Comparison of ENCODE assay signal across 24 cellular contexts in the genomic region with DNA sequence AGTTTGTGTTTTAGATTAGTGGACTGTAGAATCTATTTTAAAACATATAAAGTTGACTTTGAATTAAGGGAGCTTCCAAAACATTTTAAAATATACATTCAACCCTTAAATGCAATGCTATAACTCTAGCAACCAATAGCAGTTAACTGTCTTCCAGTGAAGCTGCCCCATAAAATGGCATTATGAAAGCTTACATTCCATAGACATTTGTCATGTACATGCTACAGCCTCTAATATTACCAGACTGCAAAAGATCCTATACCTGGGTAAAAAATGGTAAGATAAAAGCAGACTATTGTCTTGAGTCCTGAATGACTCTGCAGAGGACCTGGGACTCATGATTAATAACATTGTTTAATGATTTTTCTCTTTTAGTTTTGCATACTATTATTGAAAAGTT.
DNase-seq lines count a peak whose midpoint lies in the region; ATAC-seq, FAIRE-seq and TF ChIP-seq lines count a peak whose summit lies in the region.
"Had no signal": no experiment of that assay in that cellular context is flagged by ENCODE, and none has a peak within 500 bp of the region (broad histone marks: within the 10 kb centered on the region; RNA-seq: fewer than 3 reads in every experiment).

No MANE protein-coding gene starts in this region.

- no peak for FAIRE-seq in HTR-8/SVneo (lab: Jason Lieb, UNC)
- FAIRE-seq: A204.1, endothelial cell of umbilical vein, GM12892 had no signal

- H3K9me3 ChIP-seq in A673 (ENCODE audit: low read depth, low read length, poor library complexity, severe bottlenecking) (no peaks in the 10 kb centered on the region), adipocyte (ENCODE audit: control insufficient read depth, low read length) (no peaks in the 10 kb centered on the region)
- H3K9me3 ChIP-seq: upper lobe of right lung had no signal

- H3K4me1 ChIP-seq in A673 (ENCODE audit: insufficient read depth, low read length, poor library complexity, severe bottlenecking) (peaks cover 2% of the 10 kb centered on the region), adipocyte (ENCODE audit: control insufficient read depth, insufficient read depth, low read length) (no peaks in the 10 kb centered on the region)
- H3K4me1 ChIP-seq: spleen, upper lobe of right lung had no signal

- H3K9ac ChIP-seq in adipocyte (ENCODE audit: low read length) = no peak overlapping the region

- TF ChIP-seq CTCF in A673 (conservative IDR thresholded peaks at IDR 0.05; ENCODE audit: low read depth, low read length) = no peak
- no peak for TF ChIP-seq CTCF in foreskin fibroblast (IDR thresholded peaks at IDR 0.05; ENCODE audit: low read depth, low read length)

- H3K4me3 ChIP-seq in A673 (ENCODE audit: low read depth, low read length, poor library complexity, severe bottlenecking) (no peak overlapping the region), adipocyte (ENCODE audit: low read length) (no peak overlapping the region), foreskin fibroblast (ENCODE audit: low read depth in 1 of 2, low read length in 2 of 2) (no peak overlapping the region)
- H3K4me3 ChIP-seq: spleen, upper lobe of right lung had no signal

- no peaks in the 10 kb centered on the region for H3K36me3 ChIP-seq in A673 (ENCODE audit: insufficient read depth, low read length, poor library complexity, severe bottlenecking)
- no peaks in the 10 kb centered on the region for H3K36me3 ChIP-seq in adipocyte (ENCODE audit: control insufficient read depth, insufficient read depth, low read length, severe bottlenecking)
- H3K36me3 ChIP-seq: spleen, upper lobe of right lung had no signal

- no TSS peak for BruUV-seq in A673 (replicated peaks; lab: Mats Ljungman, UMichigan)

- POLR2A ChIA-PET in A673 (lab: Charles Lee; ENCODE audit: low non-redundant PET) = interaction anchor here (0.9 kb wide), 1 partner anchor 70 kb away, joined by 3 read pairs; no protein-coding TSS in a partner anchor

- DNase-seq in A673 (ENCODE audit: low spot score) (peak; percentile 45), HTR-8/SVneo (ENCODE audit: insufficient read length, low spot score) (peak; percentile 7), adipocyte (ENCODE audit: low read depth) (peak; percentile 50), foreskin fibroblast (peak; percentile 6 to 60), NCI-H1048 (lab: John Stamatoyannopoulos, UW) (no peak)
- DNase-seq in effector CD8-positive, alpha-beta T cell (lab: John Stamatoyannopoulos, UW) = no peak
- DNase-seq: activated CD4-positive, CD25-positive, alpha-beta regulatory T cell; activated CD8-positive, alpha-beta T cell treated with anti-CD3 and anti-CD28 coated beads for 36 hours; activated naive CD4-positive, alpha-beta T cell treated with anti-CD3 and anti-CD28 coated beads for 36 hours; activated T-cell treated with anti-CD3 and anti-CD28 coated beads, Interleukin-2, amount 50 U/mL, for 1 hour; DMS 273 treated with DMSO at 0.1 percent for 48 hours; HFFc6; NCI-H1436; NCI-H2171 treated with DMSO at 0.1 percent for 48 hours; NCI-H774; SIG-M5; spleen; upper lobe of right lung had no signal

- CTCF ChIA-PET in A673 (lab: Charles Lee) = no interaction called here

- H3K27ac ChIP-seq in A673 (ENCODE audit: low read depth, low read length, poor library complexity, severe bottlenecking) = no peak overlapping the region
- H3K27ac ChIP-seq: spleen, upper lobe of right lung had no signal

- H3K27me3 ChIP-seq in A673 (replicated peaks; ENCODE audit: insufficient read depth, low read depth, low read length, poor library complexity) = no peaks in the 10 kb centered on the region
- H3K27me3 ChIP-seq in adipocyte (replicated peaks; ENCODE audit: control insufficient read depth, insufficient read depth, low read length) = no peaks in the 10 kb centered on the region
- H3K27me3 ChIP-seq: spleen, upper lobe of right lung had no signal

- ATAC-seq in HG02763 (IDR thresholded peaks at IDR 0.05; ENCODE audit: unreplicated experiment) (no peak), HG02571 (IDR thresholded peaks at IDR 0.05; ENCODE audit: unreplicated experiment) (no peak)
- ATAC-seq: activated CD8-positive, alpha-beta T cell treated with anti-CD3 and anti-CD28 coated beads for 36 hours; left lobe of liver; upper lobe of right lung had no signal

- intact Hi-C loops in A673 (cut with micrococcal nuclease; ENCODE audit: unreplicated experiment) = no loop called here

Comparison
In these comparisons a context has a peak if more than half of its experiments do, and no peak if none do; other contexts are left out.
1. DNase-seq: peak in A673 (single experiment), HTR-8/SVneo (single experiment), adipocyte (single experiment) and foreskin fibroblast (2 of 2); none in NCI-H1048 (single experiment) and effector CD8-positive, alpha-beta T cell (single experiment).